ENCODE assay signal across 8 cellular contexts in the genomic region with DNA sequence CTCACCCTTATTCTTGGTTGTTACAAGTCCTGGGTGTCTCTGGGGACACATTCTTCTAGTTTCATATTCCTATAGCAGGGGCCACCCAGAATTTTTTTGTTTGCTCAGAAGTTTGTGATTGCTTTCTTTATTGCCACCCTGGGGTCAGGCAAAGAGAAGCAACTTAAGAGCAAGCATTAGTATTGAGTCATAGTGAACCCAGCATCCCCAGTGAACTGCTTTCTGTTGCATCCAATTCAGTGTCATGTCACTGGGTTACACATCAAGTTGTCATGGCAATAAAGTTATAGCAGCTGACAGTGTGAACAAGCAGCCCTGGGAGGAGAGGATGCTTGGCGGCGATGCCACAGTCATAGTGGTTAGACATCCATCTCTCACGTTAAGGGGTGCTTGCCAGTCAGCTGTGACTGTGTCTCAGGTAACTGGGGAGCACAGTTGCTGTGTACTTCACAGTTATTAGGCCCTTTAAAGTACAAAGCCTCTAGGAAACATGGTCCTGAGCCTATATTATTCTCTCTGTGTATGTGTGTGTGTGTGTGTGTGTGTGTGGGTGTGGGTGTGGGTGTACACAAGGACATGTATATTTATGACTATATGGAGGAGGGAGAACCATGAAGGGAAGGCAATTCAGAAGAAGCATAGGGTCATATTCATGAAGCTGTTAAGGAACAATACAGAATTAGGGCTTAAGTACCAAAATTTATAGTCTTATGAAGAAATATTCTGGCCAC. TPM values are rescaled to one million over a fixed set of nuclear protein-coding genes. Genes with fewer than 3 reads are reported as not detected.
DNase-seq lines count a peak whose midpoint lies in the region; ATAC-seq and TF ChIP-seq lines count a peak whose summit lies in the region.

No MANE protein-coding gene starts in this region.

- TF ChIP-seq CTCF in epithelial cell of esophagus (IDR thresholded peaks at IDR 0.05; ENCODE audit: insufficient read depth, low read depth, low read length, missing control alignments) (no peak), BE2C (IDR thresholded peaks at IDR 0.05; ENCODE audit: low read depth, low read length) (no peak)

- no peaks in the 10 kb centered on the region for H3K36me3 ChIP-seq in BE2C

- peak; percentile 52 for ATAC-seq in GM19328 (IDR thresholded peaks at IDR 0.05; ENCODE audit: unreplicated experiment)
- ATAC-seq in HG03135 (IDR thresholded peaks at IDR 0.05; ENCODE audit: unreplicated experiment): peak; percentile 89

- no peaks in the 10 kb centered on the region for H3K4me1 ChIP-seq in BE2C

- no peak overlapping the region for H3K4me3 ChIP-seq in epithelial cell of esophagus (ENCODE audit: low read length)
- H3K4me3 ChIP-seq in BE2C (ENCODE audit: low read depth, low read length): no peak overlapping the region

- DNase-seq in AG20443 (ENCODE audit: low spot score) (peak; percentile 18), epithelial cell of esophagus (ENCODE audit: low read depth) (peak; percentile 9), dermis blood vessel endothelial cell (no peak), mucosa of gallbladder (ENCODE audit: low spot score) (no peak), BE2C (no peak)
- DNase-seq in activated CD4-positive, alpha-beta T cell treated with anti-CD3 and anti-CD28 coated beads, Interleukin-2, amount 50 U/mL, for 4 hours: no peak

- H3K27me3 ChIP-seq in BE2C: no peaks in the 10 kb centered on the region

- no peaks in the 10 kb centered on the region for H3K9me3 ChIP-seq in BE2C

RNA-seq across cellular contexts. Expression of a gene that starts 52.5 kb away (rescaled TPM):
- total RNA-seq in dermis blood vessel endothelial cell: 20.6 and 25.4 TPM in 2 replicates
- 69.8 TPM for total RNA-seq in mucosa of gallbladder
- 16.1 TPM for polyA plus RNA-seq in BE2C (2012; ENCODE audit: insufficient read depth, insufficient read length, low read depth)

Comparison
In these comparisons a context has a peak if more than half of its experiments do, and no peak if none do; other contexts are left out.
1. DNase-seq: peak in AG20443 (single experiment) and epithelial cell of esophagus (single experiment); none in dermis blood vessel endothelial cell (single experiment), mucosa of gallbladder (single experiment), BE2C (single experiment) and activated CD4-positive, alpha-beta T cell treated with anti-CD3 and anti-CD28 coated beads, Interleukin-2, amount 50 U/mL, for 4 hours (0 of 2).